23 cellular contexts compared by ENCODE assay signal in the genomic region with DNA sequence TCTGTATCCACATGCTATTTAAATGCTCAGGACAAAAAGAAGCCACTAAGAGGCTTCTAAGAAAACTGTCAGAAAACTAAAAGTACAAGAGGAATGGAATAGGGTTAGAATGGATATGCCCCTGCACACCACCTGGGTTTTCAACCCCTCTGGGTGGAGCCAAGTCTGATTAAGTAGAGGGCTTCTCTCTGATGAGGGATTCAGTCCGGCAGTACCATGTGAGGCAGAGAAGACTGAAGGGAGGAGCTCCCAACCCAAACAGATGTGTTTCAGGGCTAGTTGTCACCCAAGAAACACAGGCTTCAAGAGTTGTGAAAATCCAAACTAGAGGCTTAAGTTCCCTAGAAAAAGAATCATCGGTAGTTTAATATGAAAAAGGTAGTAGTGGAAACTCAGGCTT. TPM values are rescaled to one million over a fixed set of nuclear protein-coding genes. Genes with fewer than 3 reads are reported as not detected.
DNase-seq lines count a peak whose midpoint lies in the region; ATAC-seq, FAIRE-seq and TF ChIP-seq lines count a peak whose summit lies in the region.
"Had no signal": no experiment of that assay in that cellular context is flagged by ENCODE, and none has a peak within 500 bp of the region (broad histone marks: within the 10 kb centered on the region; RNA-seq: fewer than 3 reads in every experiment).

No MANE protein-coding gene starts in this region.

- H3K36me3 Mint-ChIP-seq in brain (peaks cover 62% of the 10 kb centered on the region), mesothelial cell of epicardium (peaks cover 19% of the 10 kb centered on the region)
- H3K36me3 Mint-ChIP-seq: activated CD8-positive, alpha-beta memory T cell treated with anti-CD3 and anti-CD28 coated beads, Interleukin-2, amount 10 ng/mL, durations not matched to agents 7 days and 5 days had no signal

- peak overlapping the region in 4 of 5 experiments; percentile 20 to 96 (median 74) for H3K27ac Mint-ChIP-seq in brain
- H3K27ac Mint-ChIP-seq in mesothelial cell of epicardium: peak overlapping the region; percentile 94
- H3K27ac Mint-ChIP-seq: activated CD8-positive, alpha-beta memory T cell treated with anti-CD3 and anti-CD28 coated beads, Interleukin-2, amount 10 ng/mL, durations not matched to agents 7 days and 5 days; activated T-helper 1 cell treated with anti-CD3 and anti-CD28 coated beads, Interleukin-12 subunit alpha, Interleukin-12 subunit beta, Interleukin-2, Interleukin-4 antibody, amounts not matched to agents 30 ng/mL and 10 ng/mL and 1 ng/mL, durations not matched to agents 14 hours and 24 hours and 36 hours had no signal

- no peak overlapping the region for H2AFZ ChIP-seq in HepG2 (ENCODE audit: low read length)

- in situ Hi-C loops in HepG2 (cut with HindIII; ENCODE audit: extremely low pct_ligation_motif_present, low pct_unique_long_range_greater_than_20kb): no loop called here

- no peak overlapping the region for H3K9ac ChIP-seq in HepG2 (ENCODE audit: insufficient read depth, low read depth, low read length)

- intact Hi-C loops in HepG2 (cut with micrococcal nuclease; ENCODE audit: unreplicated experiment): loop anchor here (5.0 kb wide), 2 partner anchors 42 to 232 kb away; partner anchors contain the start of gene STARD4
- intact Hi-C loops in right lobe of liver (cut with DNase I): no loop called here
- intact Hi-C loops in uterus (cut with DNase I; ENCODE audit: low total_unique reads): no loop called here

- H3K27me3 Mint-ChIP-seq in brain (peaks cover 3% of the 10 kb centered on the region), mesothelial cell of epicardium (ENCODE audit: low read depth) (no peaks in the 10 kb centered on the region)

- POLR2A ChIA-PET in HepG2 (lab: Yijun Ruan, JAX): interaction anchor here (5.5 kb wide), 1 partner anchor 12 kb away, joined by 85 read pairs; the partner anchor contains the start of gene NREP

- H3K4me1 Mint-ChIP-seq in brain: peaks cover 100% of the 10 kb centered on the region
- peaks cover 94% of the 10 kb centered on the region for H3K4me1 Mint-ChIP-seq in mesothelial cell of epicardium

- H3K4me3 ChIP-seq in HepG2 (replicated peaks in 1 of 3; ENCODE audit: insufficient read depth in 1 of 3, low read depth in 2 of 3, low read length in 3 of 3): no peak overlapping the region
- no peak overlapping the region for H3K4me3 ChIP-seq in right lobe of liver
- H3K4me3 ChIP-seq in uterus: no peak overlapping the region
- H3K4me3 ChIP-seq: gastrocnemius medialis, ovary had no signal

- H3K4me1 ChIP-seq in HepG2 (ENCODE audit: insufficient read depth, low read length) (peaks cover 54% of the 10 kb centered on the region), right lobe of liver (peaks cover 0 to 41% (median 14%) of the 10 kb centered on the region in 4 donors), uterus (peaks cover 0 to 11% of the 10 kb centered on the region in 2 donors)

- no peaks in the 10 kb centered on the region for H4K20me1 ChIP-seq in HepG2 (ENCODE audit: insufficient read depth, low read length)

- no TSS peak for BruUV-seq in HepG2 (replicated peaks; lab: Mats Ljungman, UMichigan)

- 100% methylated on average over 2 of the region's 2 CpGs for WGBS in HepG2 (ENCODE audit: low lambda C conversion rate)
- 100% methylated on average over 1 of the region's 2 CpGs for WGBS in right lobe of liver (ENCODE audit: insufficient coverage, low coverage, low lambda C conversion rate, missing lambda C conversion rate)

- no peaks in the 10 kb centered on the region for H3K9me3 Mint-ChIP-seq in brain
- no peaks in the 10 kb centered on the region for H3K9me3 Mint-ChIP-seq in mesothelial cell of epicardium
- H3K9me3 Mint-ChIP-seq: activated T-helper 1 cell treated with anti-CD3 and anti-CD28 coated beads, Interleukin-12 subunit alpha, Interleukin-12 subunit beta, Interleukin-2, Interleukin-4 antibody, amounts not matched to agents 30 ng/mL and 10 ng/mL and 1 ng/mL, durations not matched to agents 14 hours and 24 hours and 36 hours had no signal

- ATAC-seq in HepG2 (no peak), right lobe of liver (no peak), GM18870 (IDR thresholded peaks at IDR 0.05; ENCODE audit: unreplicated experiment) (no peak)
- ATAC-seq: activated CD8-positive, alpha-beta memory T cell treated with anti-CD3 and anti-CD28 coated beads, Interleukin-2, amount 10 ng/mL, durations not matched to agents 7 days and 5 days; gastrocnemius medialis; HCT116 had no signal

- peak overlapping the region; percentile 39 to 72 (median 62) for H3K4me3 Mint-ChIP-seq in brain
- H3K4me3 Mint-ChIP-seq in mesothelial cell of epicardium: peak overlapping the region; percentile 25
- H3K4me3 Mint-ChIP-seq: activated CD8-positive, alpha-beta memory T cell treated with anti-CD3 and anti-CD28 coated beads, Interleukin-2, amount 10 ng/mL, durations not matched to agents 7 days and 5 days; activated T-helper 1 cell treated with anti-CD3 and anti-CD28 coated beads, Interleukin-12 subunit alpha, Interleukin-12 subunit beta, Interleukin-2, Interleukin-4 antibody, amounts not matched to agents 30 ng/mL and 10 ng/mL and 1 ng/mL, durations not matched to agents 14 hours and 24 hours and 36 hours had no signal

- TF ChIP-seq CTCF in HepG2 (CRISPR knock-in tag; IDR thresholded peaks at IDR 0.05) (no peak), right lobe of liver (IDR thresholded peaks at IDR 0.05) (no peak), brain (conservative IDR thresholded peaks at IDR 0.05) (no peak), mesothelial cell of epicardium (IDR thresholded peaks at IDR 0.05; ENCODE audit: unreplicated experiment) (no peak), uterus (IDR thresholded peaks at IDR 0.05) (no peak)

- FAIRE-seq in HepG2 (lab: Jason Lieb, UNC): no peak
- FAIRE-seq: kidney, urothelium cell line had no signal

- H3K9me3 ChIP-seq in HepG2 (ENCODE audit: low read length) (no peaks in the 10 kb centered on the region), right lobe of liver (no peaks in the 10 kb centered on the region), uterus (no peaks in the 10 kb centered on the region)
- H3K9me3 ChIP-seq: gastrocnemius medialis, ovary had no signal

- H3K79me2 ChIP-seq in HepG2 (ENCODE audit: insufficient read depth, low read length): peaks cover 6% of the 10 kb centered on the region

- TF ChIP-seq POLR2A in HepG2 (IDR thresholded peaks at IDR 0.05; ENCODE audit: insufficient read depth in 1 of 2, low read depth in 2 of 2, low read length in 2 of 2) (no peak), right lobe of liver (IDR thresholded peaks at IDR 0.05) (no peak), uterus (IDR thresholded peaks at IDR 0.05) (no peak)

- TF ChIP-seq EP300 in HepG2 (IDR thresholded peaks at IDR 0.05; ENCODE audit: low read depth in 2 of 2, low read length in 2 of 2): no peak
- no peak for TF ChIP-seq EP300 in HepG2 (CRISPR knock-in tag; IDR thresholded peaks at IDR 0.05; ENCODE audit: borderline replicate concordance)

- DNase-seq in HepG2 (ENCODE audit: low spot score): no peak
- DNase-seq in right lobe of liver: no peak
- DNase-seq in mesothelial cell of epicardium (ENCODE audit: low spot score in 2 of 2, unreplicated experiment in 2 of 2): no peak
- DNase-seq in uterus: no peak
- DNase-seq in NCI-H2107 treated with DMSO at 0.1 percent for 48 hours (lab: John Stamatoyannopoulos, UW; ENCODE audit: unreplicated experiment): no peak
- no peak for DNase-seq in SKM-1 treated with dmso at 0.1 percent for 144 hours (lab: John Stamatoyannopoulos, UW; ENCODE audit: unreplicated experiment)
- DNase-seq: activated CD4-positive, alpha-beta T cell treated with anti-CD3 and anti-CD28 coated beads for 48 hours; activated CD8-positive, alpha-beta memory T cell treated with anti-CD3 and anti-CD28 coated beads, Interleukin-2, amount 10 ng/mL, durations not matched to agents 7 days and 5 days; activated naive CD4-positive, alpha-beta T cell treated with anti-CD3 and anti-CD28 coated beads, Interleukin-2, amount 50 U/mL, for 16 hours; C1 segment of cervical spinal cord; effector CD8-positive, alpha-beta T cell; gastrocnemius medialis; KG1; kidney; NCI-H1694; ovary; SHP77 treated with DMSO at 0.1 percent for 48 hours; T-helper 1 cell had no signal

- no peaks in the 10 kb centered on the region for H3K27me3 ChIP-seq in HepG2 (ENCODE audit: control insufficient read depth in 1 of 2, insufficient read depth in 2 of 2, low read length in 2 of 2)
- no peaks in the 10 kb centered on the region for H3K27me3 ChIP-seq in right lobe of liver
- no peaks in the 10 kb centered on the region for H3K27me3 ChIP-seq in uterus
- H3K27me3 ChIP-seq: gastrocnemius medialis, ovary had no signal

- H3K36me3 ChIP-seq in HepG2 (replicated peaks in 1 of 2; ENCODE audit: control insufficient read depth in 1 of 2, insufficient read depth in 2 of 2, low read length in 2 of 2) (no peaks in the 10 kb centered on the region), right lobe of liver (no peaks in the 10 kb centered on the region), uterus (no peaks in the 10 kb centered on the region)
- H3K36me3 ChIP-seq: gastrocnemius medialis, ovary had no signal

- no peak for TF ChIP-seq RAD21 in HepG2 (CRISPR knock-in tag; IDR thresholded peaks at IDR 0.05)

- CTCF ChIA-PET in HepG2 (lab: Yijun Ruan, JAX; ENCODE audit: low intra/inter-chr PET ratio, low total read pairs): no interaction called here

- H3K27ac ChIP-seq in HepG2 (ENCODE audit: extremely low read length, insufficient read depth, low read length) (peak overlapping the region; percentile 23), right lobe of liver (no peak overlapping the region), uterus (peak overlapping the region; percentile 17 to 72)
- H3K27ac ChIP-seq: gastrocnemius medialis, ovary had no signal

- H3K4me2 ChIP-seq in HepG2 (ENCODE audit: low read depth, low read length): no peak overlapping the region

RNA-seq across cellular contexts. Expression of gene NREP, which starts 12.5 kb away (rescaled TPM):
- total RNA-seq in HepG2 (2016; rRNA removed; fragmentation: Illumina TruSeq; extraction: Trizol) (40.5 and 48.5 TPM in 2 replicates), right lobe of liver (10 to 100 TPM in 1 of 6 experiments, 1 to 10 TPM in 5; 2.2 to 24.6 (median 7.7) TPM), mesothelial cell of epicardium (756 to 790 TPM (median 778 TPM) in 3 replicates), uterus (100 to 1,000 TPM in 1 of 4 donors, 10 to 100 TPM in 3; 21.4 to 779 (median 52.6) TPM)
- 18.2 and 18.5 TPM in 2 replicates for total RNA-seq in HepG2 (2016; cell fraction: cytosol; rRNA removed; fragmentation: Illumina TruSeq; extraction: Trizol; ENCODE audit: low read depth)
- 44.8 and 48.2 TPM in 2 replicates for total RNA-seq in HepG2 (2016; cell fraction: insoluble cytoplasmic fraction; rRNA removed; fragmentation: Illumina TruSeq; extraction: Trizol)
- 49.5 and 57.7 TPM in 2 replicates for total RNA-seq in HepG2 (2016; cell fraction: membrane; rRNA removed; fragmentation: Illumina TruSeq; extraction: Trizol)
- total RNA-seq in HepG2 (2016; cell fraction: nucleus; rRNA removed; fragmentation: Illumina TruSeq; extraction: Trizol): 58.0 and 67.1 TPM in 2 replicates
- polyA plus RNA-seq in HepG2 (2011; rRNA removed) (82.8 and 102 TPM in 2 replicates), brain (ENCODE audit: insufficient read depth, low read depth, low replicate concordance) (283 TPM)
- polyA plus RNA-seq in HepG2 (2011; cell fraction: cytosol; rRNA removed): 49.1 and 88.7 TPM in 2 replicates
- polyA plus RNA-seq in HepG2 (2011; cell fraction: nucleus; rRNA removed): 69.7 and 94.1 TPM in 2 replicates
- polyA plus RNA-seq in HepG2 (2012): 38.1 and 86.3 TPM in 2 replicates
- polyA plus RNA-seq in HepG2 (2016; cell fraction: cytosol; fragmentation: Illumina TruSeq; extraction: Trizol; ENCODE audit: low read depth): 33.5 and 45.5 TPM in 2 replicates
- polyA plus RNA-seq in HepG2 (2016; cell fraction: insoluble cytoplasmic fraction; fragmentation: Illumina TruSeq; extraction: Trizol; ENCODE audit: low read depth): 76.1 and 85.1 TPM in 2 replicates
- polyA plus RNA-seq in HepG2 (2016; cell fraction: membrane; fragmentation: Illumina TruSeq; extraction: Trizol; ENCODE audit: low read depth): 81.9 and 92.8 TPM in 2 replicates
- polyA plus RNA-seq in HepG2 (2016; cell fraction: nucleus; fragmentation: Illumina TruSeq; extraction: Trizol; ENCODE audit: insufficient read depth, low read depth): 58.3 and 64.9 TPM in 2 replicates
- 2.7 and 49.0 TPM in 2 replicates for polyA minus RNA-seq in HepG2 (2011; rRNA and poly(A)+ RNA removed; ENCODE audit: low replicate concordance)
- 29.4 and 31.1 TPM in 2 replicates for polyA minus RNA-seq in HepG2 (2011; cell fraction: cytosol; rRNA and poly(A)+ RNA removed)
- 280 and 293 TPM in 2 replicates for polyA minus RNA-seq in HepG2 (2011; cell fraction: nucleus; rRNA and poly(A)+ RNA removed)

Comparison
In these comparisons a context has a peak if more than half of its experiments do, and no peak if none do; other contexts are left out.
1. H3K27ac ChIP-seq: peak in HepG2 (single experiment) and uterus (2 of 2); none in right lobe of liver (0 of 3).